In genomic region chr4:165152527-165152926, GRCh38 we compare ENCODE assay signal across 18 cellular contexts. TPM values are rescaled to one million over a fixed set of nuclear protein-coding genes. Genes with fewer than 3 reads are reported as not detected.
DNase-seq lines count a peak whose midpoint lies in the region; ATAC-seq and TF ChIP-seq lines count a peak whose summit lies in the region.
"Had no signal": no experiment of that assay in that cellular context is flagged by ENCODE, and none has a peak within 500 bp of the region (broad histone marks: within the 10 kb centered on the region; RNA-seq: fewer than 3 reads in every experiment).

No MANE protein-coding gene starts in this region.

- H3K4me3 ChIP-seq in cardiac fibroblast (replicated peaks in 1 of 2; ENCODE audit: low read depth in 2 of 2, low read length in 2 of 2) (no peak overlapping the region), fibroblast of the aortic adventitia (ENCODE audit: low read depth, low read length) (no peak overlapping the region)
- H3K4me3 ChIP-seq: BLaER1, Peyer's patch had no signal

- TF ChIP-seq CTCF in cardiac fibroblast (IDR thresholded peaks at IDR 0.05; ENCODE audit: low read depth, low read length) (no peak), fibroblast of the aortic adventitia (IDR thresholded peaks at IDR 0.05; ENCODE audit: insufficient read depth, low read length) (no peak)

- ATAC-seq in HG02571 (IDR thresholded peaks at IDR 0.05; ENCODE audit: unreplicated experiment) = no peak
- ATAC-seq: Right ventricle myocardium inferior had no signal

- DNase-seq in GM04503 (ENCODE audit: low read depth) = peak; percentile 3
- peak; percentile 23 to 85 for DNase-seq in cardiac fibroblast (ENCODE audit: low read depth in 2 of 2)
- DNase-seq in fibroblast of the aortic adventitia (ENCODE audit: low read depth) = peak; percentile 91
- DNase-seq in stromal cell of bone marrow (ENCODE audit: low read depth) = peak; percentile 31
- no peak for DNase-seq in NCI-H1930 (lab: John Stamatoyannopoulos, UW)
- no peak for DNase-seq in stimulated activated CD4-positive, alpha-beta T cell treated with anti-CD3 and anti-CD28 coated beads, Interleukin-2, amount 100 ng/mL, for 48 hours
- DNase-seq: CD8-positive, alpha-beta memory T cell; GDM1; KG1; NCI-H1048; NCI-H146; NCI-H2081 treated with DMSO at 0.1 percent for 48 hours; NCI-H2227 treated with DMSO at 0.1 percent for 48 hours; NCI-H524 treated with DMSO at 0.1 percent for 48 hours; Peyer's patch had no signal

RNA-seq across cellular contexts. Expression of gene TMEM192, which starts 39.9 kb away (rescaled TPM):
- total RNA-seq in fibroblast of the aortic adventitia (ENCODE audit: low replicate concordance) = 9.6 and 17.2 TPM in 2 replicates

RNA-seq across cellular contexts. Expression of gene KLHL2, which starts 54.8 kb away (rescaled TPM):
- 14.8 and 43.6 TPM in 2 replicates for total RNA-seq in fibroblast of the aortic adventitia (ENCODE audit: low replicate concordance)

Comparison
In these comparisons a context has a peak if more than half of its experiments do, and no peak if none do; other contexts are left out.
1. DNase-seq: peak in GM04503 (single experiment), cardiac fibroblast (2 of 2), fibroblast of the aortic adventitia (single experiment) and stromal cell of bone marrow (single experiment); none in NCI-H1930 (0 of 2) and stimulated activated CD4-positive, alpha-beta T cell treated with anti-CD3 and anti-CD28 coated beads, Interleukin-2, amount 100 ng/mL, for 48 hours (0 of 2).